ENCODE assay signal across 15 cellular contexts in the genomic region with DNA sequence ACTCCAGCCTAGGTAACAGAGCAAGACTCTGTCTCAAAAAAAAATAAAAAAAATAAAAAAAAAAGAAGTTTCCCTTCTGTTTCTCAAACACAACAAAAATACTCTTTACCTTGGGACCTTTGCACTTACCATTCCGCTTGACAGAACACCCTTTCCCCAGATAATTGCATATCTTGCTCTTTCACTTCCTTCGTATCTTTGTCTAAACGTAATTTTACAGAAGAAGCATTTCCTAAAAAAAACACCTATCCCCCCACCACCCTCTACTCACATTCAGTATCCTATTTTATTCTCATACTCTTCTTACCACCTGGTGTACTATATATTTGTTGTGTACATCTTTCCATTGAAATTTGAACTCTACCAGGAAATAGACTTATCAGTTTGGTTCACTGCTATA. TPM values are rescaled to one million over a fixed set of nuclear protein-coding genes. Genes with fewer than 3 reads are reported as not detected.
DNase-seq lines count a peak whose midpoint lies in the region; ATAC-seq and TF ChIP-seq lines count a peak whose summit lies in the region.
"Had no signal": no experiment of that assay in that cellular context is flagged by ENCODE, and none has a peak within 500 bp of the region (broad histone marks: within the 10 kb centered on the region; RNA-seq: fewer than 3 reads in every experiment).

No MANE protein-coding gene starts in this region.

- peaks cover 28% of the 10 kb centered on the region for H3K4me1 Mint-ChIP-seq in central memory CD8-positive, alpha-beta T cell

- H3K36me3 Mint-ChIP-seq in central memory CD8-positive, alpha-beta T cell (ENCODE audit: insufficient read depth): peaks cover 7% of the 10 kb centered on the region
- H3K36me3 Mint-ChIP-seq in activated naive CD4-positive, alpha-beta T cell treated with anti-CD3 and anti-CD28 coated beads, Interleukin-2, amount 50 U/mL, for 72 hours: peaks cover 0 to 15% of the 10 kb centered on the region in 2 donors

- ATAC-seq in GM19324 (IDR thresholded peaks at IDR 0.05; ENCODE audit: low FRiP score, unreplicated experiment): peak; percentile 53
- peak; percentile 67 for ATAC-seq in HG03432 (IDR thresholded peaks at IDR 0.05; ENCODE audit: unreplicated experiment)
- ATAC-seq in central memory CD8-positive, alpha-beta T cell (replicated peaks; ENCODE audit: extremely low read depth, poor library complexity, severe bottlenecking): peak; percentile 14
- no peak for ATAC-seq in left ventricle myocardium superior
- no peak for ATAC-seq in activated naive CD4-positive, alpha-beta T cell treated with anti-CD3 and anti-CD28 coated beads, Interleukin-2, amount 50 U/mL, for 72 hours
- ATAC-seq in GM19452 (IDR thresholded peaks at IDR 0.05; ENCODE audit: unreplicated experiment): no peak
- ATAC-seq: left colon, T-cell had no signal

- H3K27ac Mint-ChIP-seq in central memory CD8-positive, alpha-beta T cell (ENCODE audit: low read depth): peak overlapping the region; percentile 23
- H3K27ac Mint-ChIP-seq in activated naive CD4-positive, alpha-beta T cell treated with anti-CD3 and anti-CD28 coated beads, Interleukin-2, amount 50 U/mL, for 72 hours: peak overlapping the region in 1 of 2 donors; percentile 24

- DNase-seq in GM10266 (ENCODE audit: extremely low spot score) (peak; percentile 13), left ventricle myocardium superior (no peak), NCI-H2196 treated with DMSO at 0.1 percent for 48 hours (lab: John Stamatoyannopoulos, UW; ENCODE audit: unreplicated experiment) (no peak)
- no peak for DNase-seq in central memory CD8-positive, alpha-beta T cell (ENCODE audit: low spot score in 2 of 2)
- no peak for DNase-seq in activated naive CD4-positive, alpha-beta T cell treated with anti-CD3 and anti-CD28 coated beads, Interleukin-2, amount 50 U/mL, for 72 hours (ENCODE audit: low spot score in 2 of 2)
- DNase-seq: activated naive CD4-positive, alpha-beta T cell treated with anti-CD3 and anti-CD28 coated beads, Interleukin-2, amount 50 U/mL, for 16 hours; left colon; NCI-H187 treated with DMSO at 0.1 percent for 48 hours; NCI-H526; stomach; T-cell had no signal

- H3K27me3 Mint-ChIP-seq in central memory CD8-positive, alpha-beta T cell: no peaks in the 10 kb centered on the region
- H3K27me3 Mint-ChIP-seq: brain, T-cell had no signal

- no peak for TF ChIP-seq CTCF in GM10266 (IDR thresholded peaks at IDR 0.05; ENCODE audit: control insufficient read depth, insufficient read depth, low read depth, missing control alignments)

- no peaks in the 10 kb centered on the region for H3K9me3 Mint-ChIP-seq in central memory CD8-positive, alpha-beta T cell
- peaks cover 0 to 8% of the 10 kb centered on the region in 2 donors for H3K9me3 Mint-ChIP-seq in activated naive CD4-positive, alpha-beta T cell treated with anti-CD3 and anti-CD28 coated beads, Interleukin-2, amount 50 U/mL, for 72 hours
- H3K9me3 Mint-ChIP-seq: T-cell had no signal

- H3K4me3 Mint-ChIP-seq in central memory CD8-positive, alpha-beta T cell: no peak overlapping the region
- H3K4me3 Mint-ChIP-seq: brain, T-cell had no signal

- intact Hi-C loops in left ventricle myocardium superior (cut with micrococcal nuclease): no loop called here

RNA-seq across cellular contexts. Expression of gene ASH1L, which starts 32.7 kb away (rescaled TPM):
- 41.1 TPM for total RNA-seq in left ventricle myocardium superior
- total RNA-seq in activated naive CD4-positive, alpha-beta T cell treated with anti-CD3 and anti-CD28 coated beads, Interleukin-2, amount 50 U/mL, for 72 hours: 10 to 100 TPM; 43.0 to 69.4 TPM

Comparison
In these comparisons a context has a peak if more than half of its experiments do, and no peak if none do; other contexts are left out.
1. ATAC-seq: peak in GM19324 (single experiment), HG03432 (single experiment) and central memory CD8-positive, alpha-beta T cell (single experiment); none in left ventricle myocardium superior (single experiment), activated naive CD4-positive, alpha-beta T cell treated with anti-CD3 and anti-CD28 coated beads, Interleukin-2, amount 50 U/mL, for 72 hours (0 of 2) and GM19452 (single experiment).